In the genomic region with DNA sequence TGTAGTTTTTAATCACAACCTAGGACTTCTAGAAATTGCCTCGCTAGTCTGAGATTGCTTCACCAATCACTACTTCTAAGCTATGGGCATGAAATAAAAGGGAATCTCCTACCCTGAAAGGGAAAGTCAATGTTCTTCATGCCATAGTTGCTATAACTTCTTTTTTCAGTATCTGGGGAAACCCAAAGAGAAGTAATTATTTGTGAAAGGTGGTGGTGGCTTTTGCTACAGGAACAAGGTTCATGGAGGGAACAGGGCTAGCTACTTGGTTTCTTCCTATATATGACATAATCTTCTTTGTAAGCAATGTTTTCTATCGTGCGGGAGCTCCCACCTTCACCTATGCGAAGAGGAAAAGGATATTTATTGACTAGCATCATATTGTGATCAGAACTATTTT, we compare ENCODE assay signal across 25 cellular contexts.
"Had no signal": no experiment of that assay in that cellular context is flagged by ENCODE, and none has a peak within 500 bp of the region (broad histone marks: within the 10 kb centered on the region; RNA-seq: fewer than 3 reads in every experiment).

No MANE protein-coding gene starts in this region.

- H3K27ac ChIP-seq: KMS-11, PC-9, VCaP had no signal

- H3K9me3 Mint-ChIP-seq: activated CD4-positive, alpha-beta memory T cell treated with anti-CD3 and anti-CD28 coated beads for 36 hours; activated CD4-positive, alpha-beta T cell treated with anti-CD3 and anti-CD28 coated beads, Interleukin-2, amount 10 ng/mL, durations not matched to agents 7 days and 5 days; activated naive CD4-positive, alpha-beta T cell treated with anti-CD3 and anti-CD28 coated beads, Interleukin-2, amount 10 ng/mL, durations not matched to agents 7 days and 5 days; activated naive CD8-positive, alpha-beta T cell treated with anti-CD3 and anti-CD28 coated beads for 36 hours; activated T-cell treated with anti-CD3 and anti-CD28 coated beads, Interleukin-2, amount 50 U/mL, for 4 hours; activated T-helper 17 cell treated with anti-CD3 and anti-CD28 coated beads, Interleukin-2, amount 50 U/mL, for 72 hours; T-cell had no signal

- H3K27ac Mint-ChIP-seq: activated CD4-positive, alpha-beta memory T cell treated with anti-CD3 and anti-CD28 coated beads for 36 hours; activated CD4-positive, alpha-beta T cell treated with anti-CD3 and anti-CD28 coated beads, Interleukin-2, amount 10 ng/mL, durations not matched to agents 7 days and 5 days; activated naive CD4-positive, alpha-beta T cell treated with anti-CD3 and anti-CD28 coated beads, Interleukin-2, amount 10 ng/mL, durations not matched to agents 7 days and 5 days; activated naive CD8-positive, alpha-beta T cell treated with anti-CD3 and anti-CD28 coated beads for 36 hours; activated T-helper 17 cell treated with anti-CD3 and anti-CD28 coated beads, Interleukin-2, amount 50 U/mL, for 72 hours; T-cell had no signal

- H3K4me3 Mint-ChIP-seq: activated CD4-positive, alpha-beta memory T cell treated with anti-CD3 and anti-CD28 coated beads for 36 hours; activated CD4-positive, alpha-beta T cell treated with anti-CD3 and anti-CD28 coated beads, Interleukin-2, amount 10 ng/mL, durations not matched to agents 7 days and 5 days; activated naive CD4-positive, alpha-beta T cell treated with anti-CD3 and anti-CD28 coated beads, Interleukin-2, amount 10 ng/mL, durations not matched to agents 7 days and 5 days; activated naive CD8-positive, alpha-beta T cell treated with anti-CD3 and anti-CD28 coated beads for 36 hours; activated T-cell treated with anti-CD3 and anti-CD28 coated beads, Interleukin-2, amount 50 U/mL, for 4 hours; activated T-helper 17 cell treated with anti-CD3 and anti-CD28 coated beads, Interleukin-2, amount 50 U/mL, for 72 hours; T-cell had no signal

- DNase-seq: activated CD4-positive, alpha-beta memory T cell treated with anti-CD3 and anti-CD28 coated beads for 36 hours; activated CD4-positive, alpha-beta T cell treated with anti-CD3 and anti-CD28 coated beads, Interleukin-2, amount 10 ng/mL, durations not matched to agents 7 days and 5 days; activated CD4-positive, CD25-positive, alpha-beta regulatory T cell; activated CD8-positive, alpha-beta memory T cell treated with anti-CD3 and anti-CD28 coated beads for 24 hours; activated gamma-delta T cell treated with Interleukin-2 at 50 U/mL for 16 hours; activated naive CD4-positive, alpha-beta T cell treated with anti-CD3 and anti-CD28 coated beads, Interleukin-2, amount 10 ng/mL, durations not matched to agents 7 days and 5 days; activated naive CD8-positive, alpha-beta T cell treated with anti-CD3 and anti-CD28 coated beads for 36 hours; activated T-cell treated with anti-CD3 and anti-CD28 coated beads, Interleukin-2, amount 50 U/mL, for 4 hours; cerebellar nuclear complex; MV-4-11; NCI-H1092 treated with DMSO at 0.1 percent for 48 hours; NCI-H1436; NCI-H1694 treated with DMSO at 0.1 percent for 48 hours; NCI-H2029 treated with DMSO at 0.1 percent for 48 hours; NCI-H345; NCI-H510A; NCI-H69; PC-9; SHP77 treated with DMSO at 0.1 percent for 48 hours; T-cell; T-helper 2 cell; T1000 had no signal

- H3K36me3 Mint-ChIP-seq: activated CD4-positive, alpha-beta memory T cell treated with anti-CD3 and anti-CD28 coated beads for 36 hours; activated naive CD4-positive, alpha-beta T cell treated with anti-CD3 and anti-CD28 coated beads, Interleukin-2, amount 10 ng/mL, durations not matched to agents 7 days and 5 days; activated naive CD8-positive, alpha-beta T cell treated with anti-CD3 and anti-CD28 coated beads for 36 hours; T-cell had no signal

- H3K4me3 ChIP-seq: PC-9 had no signal

- ATAC-seq: activated T-cell treated with anti-CD3 and anti-CD28 coated beads, Interleukin-2, amount 50 U/mL, for 4 hours; activated T-helper 17 cell treated with anti-CD3 and anti-CD28 coated beads, Interleukin-2, amount 50 U/mL, for 72 hours; T-cell had no signal

- H3K4me1 Mint-ChIP-seq: activated CD4-positive, alpha-beta T cell treated with anti-CD3 and anti-CD28 coated beads, Interleukin-2, amount 10 ng/mL, durations not matched to agents 7 days and 5 days; activated naive CD4-positive, alpha-beta T cell treated with anti-CD3 and anti-CD28 coated beads, Interleukin-2, amount 10 ng/mL, durations not matched to agents 7 days and 5 days; activated naive CD8-positive, alpha-beta T cell treated with anti-CD3 and anti-CD28 coated beads for 36 hours; activated T-helper 17 cell treated with anti-CD3 and anti-CD28 coated beads, Interleukin-2, amount 50 U/mL, for 72 hours; T-cell had no signal

- H3K27me3 Mint-ChIP-seq: activated CD4-positive, alpha-beta memory T cell treated with anti-CD3 and anti-CD28 coated beads for 36 hours; activated naive CD8-positive, alpha-beta T cell treated with anti-CD3 and anti-CD28 coated beads for 36 hours had no signal
